In genomic region chr22:21982338-21982965, GRCh38 we compare ENCODE assay signal across 8 cellular contexts. TPM values are rescaled to one million over a fixed set of nuclear protein-coding genes. Genes with fewer than 3 reads are reported as not detected.
A peak's percentile ranks its signal among the peaks of the same experiment; 100 is the strongest.
DNase-seq lines count a peak whose midpoint lies in the region; ATAC-seq and TF ChIP-seq lines count a peak whose summit lies in the region.

Gene TOP3B, minus strand, starts transcription at chr22:21982787. Its CDS starts 7,078 bp downstream, at chr22:21975709.

- WGBS in adrenal gland, 4 donors: 0 to 2% (median 1%) methylated on average over 22 to 54 of the region's 54 CpGs

- peaks cover 15% of the 10 kb centered on the region for H3K4me1 Mint-ChIP-seq in type B pancreatic cell (ENCODE audit: unreplicated experiment)

- no peaks in the 10 kb centered on the region for H3K27me3 ChIP-seq in adrenal gland

- no peaks in the 10 kb centered on the region for H3K36me3 ChIP-seq in adrenal gland (replicated peaks in 1 of 2)

- no peaks in the 10 kb centered on the region for H3K9me3 ChIP-seq in adrenal gland (replicated peaks in 1 of 3)

- TF ChIP-seq CTCF in C4-2B (conservative IDR thresholded peaks at IDR 0.05): no peak
- no peak for TF ChIP-seq CTCF in adrenal gland (IDR thresholded peaks at IDR 0.05)
- TF ChIP-seq CTCF in type B pancreatic cell (conservative IDR thresholded peaks at IDR 0.05): no peak

- peak within 1 kb of the TSS; percentile 89 to 97 (median 94) for H3K4me3 ChIP-seq in adrenal gland

- no peaks in the 10 kb centered on the region for H3K9me3 Mint-ChIP-seq in type B pancreatic cell

- no peaks in the 10 kb centered on the region for H3K36me3 Mint-ChIP-seq in type B pancreatic cell

- H3K27ac ChIP-seq in C4-2B: peak within 1 kb of the TSS; percentile 89
- H3K27ac ChIP-seq in adrenal gland: peak within 1 kb of the TSS in 4 of 5 donors; percentile 40 to 83 (median 66)

- intact Hi-C loops in T-helper 1 cell treated with Interleukin-12 subunit alpha and Interleukin-12 subunit beta and Interleukin-4 antibody, amounts not matched to agents 30 ng/mL and 1 ng/mL, for 36 hours (cut with micrococcal nuclease): loop anchor here (1.0 to 5.0 kb wide), 3 partner anchors 10 to 245 kb away; partner anchors contain the start of gene YPEL1
- intact Hi-C loops in adrenal gland (cut with DNase I) (no loop called here), left cardiac atrium (cut with DNase I) (no loop called here), posterior vena cava (cut with DNase I) (no loop called here)

- H3K4me3 Mint-ChIP-seq in type B pancreatic cell: peak within 1 kb of the TSS; percentile 90

- peak within 1 kb of the TSS; percentile 75 for H3K27ac Mint-ChIP-seq in type B pancreatic cell

- H3K27me3 Mint-ChIP-seq in type B pancreatic cell: no peaks in the 10 kb centered on the region

- peaks cover 8 to 14% of the 10 kb centered on the region in 2 donors for H3K4me1 ChIP-seq in adrenal gland (replicated peaks in 1 of 2)

- ATAC-seq in GM21576 (IDR thresholded peaks at IDR 0.05; ENCODE audit: unreplicated experiment): peak; percentile 68
- peak; percentile 90 to 95 for ATAC-seq in left cardiac atrium

- DNase-seq in NCI-H1105 treated with DMSO at 0.1 percent for 48 hours (lab: John Stamatoyannopoulos, UW) (peak; percentile 58), adrenal gland (peak; percentile 76 to 86 (median 81)), left cardiac atrium (peak; percentile 88), posterior vena cava (ENCODE audit: low spot score) (peak; percentile 95), type B pancreatic cell (ENCODE audit: extremely low spot score, unreplicated experiment) (peak; percentile 86)

- TF ChIP-seq POLR2A in adrenal gland (IDR thresholded peaks at IDR 0.05): peak; percentile 27 to 31

RNA-seq across cellular contexts. Expression of gene TOP3B, which starts in this region (rescaled TPM):
- total RNA-seq in T-helper 1 cell treated with Interleukin-12 subunit alpha and Interleukin-12 subunit beta and Interleukin-4 antibody, amounts not matched to agents 30 ng/mL and 1 ng/mL, for 36 hours: 53.0 and 54.3 TPM in 2 replicates
- 10 to 100 TPM; 15.3 to 31.0 (median 24.5) TPM for total RNA-seq in adrenal gland
- polyA plus RNA-seq in adrenal gland: 10 to 100 TPM in 2 of 3 donors, 1 to 10 TPM in 1; 8.5 to 31.8 (median 18.6) TPM
- 10 to 100 TPM; 13.5 to 16.2 TPM for total RNA-seq in left cardiac atrium
- total RNA-seq in posterior vena cava: 10 to 100 TPM; 15.2 to 19.3 TPM
- 47.7 and 66.3 TPM in 2 replicates for total RNA-seq in type B pancreatic cell (ENCODE audit: low replicate concordance)

Comparison
In these comparisons a context has a peak if more than half of its experiments do, and no peak if none do; other contexts are left out.
1. Peak in every context shown above with its lines: DNase-seq, ATAC-seq, H3K4me3 ChIP-seq and H3K27ac ChIP-seq.